25 cellular contexts compared by ENCODE assay signal in genomic region chr4:123298798-123299197, GRCh38.
DNase-seq lines count a peak whose midpoint lies in the region; ATAC-seq and TF ChIP-seq lines count a peak whose summit lies in the region.
"Had no signal": no experiment of that assay in that cellular context is flagged by ENCODE, and none has a peak within 500 bp of the region (broad histone marks: within the 10 kb centered on the region; RNA-seq: fewer than 3 reads in every experiment).

No MANE protein-coding gene starts in this region.

- no peak for ATAC-seq in gastrocnemius medialis
- ATAC-seq: naive thymus-derived CD4-positive, alpha-beta T cell; T-helper 17 cell had no signal

- H3K27me3 ChIP-seq in gastrocnemius medialis = no peaks in the 10 kb centered on the region
- H3K27me3 ChIP-seq: esophagus muscularis mucosa, gastroesophageal sphincter had no signal

- H3K4me3 ChIP-seq in foreskin fibroblast (ENCODE audit: low read depth in 1 of 2, low read length in 2 of 2) (no peak overlapping the region), gastrocnemius medialis (no peak overlapping the region)
- H3K4me3 ChIP-seq: esophagus muscularis mucosa, gastroesophageal sphincter, SK-N-MC had no signal

- H3K9me3 ChIP-seq in KOPT-K1 (ENCODE audit: insufficient read depth, low read length, poor library complexity, severe bottlenecking) (no peaks in the 10 kb centered on the region), gastrocnemius medialis (no peaks in the 10 kb centered on the region)
- H3K9me3 ChIP-seq: esophagus muscularis mucosa, gastroesophageal sphincter had no signal

- no peaks in the 10 kb centered on the region for H3K4me1 ChIP-seq in gastrocnemius medialis
- H3K4me1 ChIP-seq: gastroesophageal sphincter had no signal

- peak; percentile 38 for DNase-seq in EL
- DNase-seq in foreskin fibroblast = peak; percentile 3 to 28
- no peak for DNase-seq in gastrocnemius medialis
- DNase-seq in DMS79 treated with DMSO at 0.1 percent for 48 hours (lab: John Stamatoyannopoulos, UW) = no peak
- DNase-seq in stimulated activated CD4-positive, alpha-beta T cell treated with anti-CD3 and anti-CD28 coated beads, Interleukin-4, amount 100 ng/mL, for 24 hours = no peak
- no peak for DNase-seq in activated CD4-positive, alpha-beta T cell treated with anti-CD3 and anti-CD28 coated beads for 48 hours
- DNase-seq: activated CD4-positive, CD25-positive, alpha-beta regulatory T cell treated with anti-CD3 and anti-CD28 coated beads, Interleukin-2, amount 50 U/mL, for 72 hours; activated CD8-positive, alpha-beta memory T cell treated with anti-CD3 and anti-CD28 coated beads for 24 hours; activated effector memory CD4-positive, alpha-beta T cell treated with anti-CD3 and anti-CD28 coated beads, Interleukin-2, amount 50 U/mL, for 16 hours; activated naive CD8-positive, alpha-beta T cell treated with anti-CD3 and anti-CD28 coated beads, Interleukin-2, amount 10 ng/mL, durations not matched to agents 7 days and 5 days; Calu3; DND-41; immature natural killer cell; naive thymus-derived CD4-positive, alpha-beta T cell; NCI-H1417 treated with DMSO at 0.1 percent for 48 hours; NCI-H2081 treated with DMSO at 0.1 percent for 48 hours; NCI-H345; NCI-H748 treated with DMSO at 0.1 percent for 48 hours; RPMI8226; stimulated activated CD4-positive, alpha-beta T cell treated with anti-CD3 and anti-CD28 coated beads, Interleukin-2, amount 100 ng/mL, for 48 hours; T-helper 17 cell had no signal

- H3K27ac ChIP-seq in KOPT-K1 (ENCODE audit: low read depth, low read length, poor library complexity, severe bottlenecking) (peak overlapping the region; percentile 15), gastrocnemius medialis (peak overlapping the region in 3 of 4 donors; percentile 23 to 41 (median 29))
- H3K27ac ChIP-seq: esophagus muscularis mucosa, SK-N-MC had no signal

- intact Hi-C loops in gastrocnemius medialis (cut with DNase I; ENCODE audit: low total_unique reads) = no loop called here

- TF ChIP-seq POLR2A in gastrocnemius medialis (IDR thresholded peaks at IDR 0.05) = no peak

- no peaks in the 10 kb centered on the region for H3K36me3 ChIP-seq in KOPT-K1 (ENCODE audit: insufficient read depth, low read length)
- H3K36me3 ChIP-seq in gastrocnemius medialis = no peaks in the 10 kb centered on the region
- H3K36me3 ChIP-seq: esophagus muscularis mucosa had no signal

- in situ Hi-C loops in gastrocnemius medialis (cut with MboI; ENCODE audit: low sequenced_read_pairs in 4 of 4) = no loop called here

- TF ChIP-seq CTCF in foreskin fibroblast (IDR thresholded peaks at IDR 0.05; ENCODE audit: low read depth, low read length) = no peak
- no peak for TF ChIP-seq CTCF in gastrocnemius medialis (IDR thresholded peaks at IDR 0.05 in 4 of 5, conservative IDR thresholded peaks at IDR 0.05 in 1 of 5)

Comparison
In these comparisons a context has a peak if more than half of its experiments do, and no peak if none do; other contexts are left out.
1. DNase-seq: peak in EL (single experiment) and foreskin fibroblast (2 of 2); none in gastrocnemius medialis (0 of 2), DMS79 treated with DMSO at 0.1 percent for 48 hours (single experiment), stimulated activated CD4-positive, alpha-beta T cell treated with anti-CD3 and anti-CD28 coated beads, Interleukin-4, amount 100 ng/mL, for 24 hours (single experiment) and activated CD4-positive, alpha-beta T cell treated with anti-CD3 and anti-CD28 coated beads for 48 hours (single experiment).